ENCODE assay signal across 1 cellular context in the genomic region with DNA sequence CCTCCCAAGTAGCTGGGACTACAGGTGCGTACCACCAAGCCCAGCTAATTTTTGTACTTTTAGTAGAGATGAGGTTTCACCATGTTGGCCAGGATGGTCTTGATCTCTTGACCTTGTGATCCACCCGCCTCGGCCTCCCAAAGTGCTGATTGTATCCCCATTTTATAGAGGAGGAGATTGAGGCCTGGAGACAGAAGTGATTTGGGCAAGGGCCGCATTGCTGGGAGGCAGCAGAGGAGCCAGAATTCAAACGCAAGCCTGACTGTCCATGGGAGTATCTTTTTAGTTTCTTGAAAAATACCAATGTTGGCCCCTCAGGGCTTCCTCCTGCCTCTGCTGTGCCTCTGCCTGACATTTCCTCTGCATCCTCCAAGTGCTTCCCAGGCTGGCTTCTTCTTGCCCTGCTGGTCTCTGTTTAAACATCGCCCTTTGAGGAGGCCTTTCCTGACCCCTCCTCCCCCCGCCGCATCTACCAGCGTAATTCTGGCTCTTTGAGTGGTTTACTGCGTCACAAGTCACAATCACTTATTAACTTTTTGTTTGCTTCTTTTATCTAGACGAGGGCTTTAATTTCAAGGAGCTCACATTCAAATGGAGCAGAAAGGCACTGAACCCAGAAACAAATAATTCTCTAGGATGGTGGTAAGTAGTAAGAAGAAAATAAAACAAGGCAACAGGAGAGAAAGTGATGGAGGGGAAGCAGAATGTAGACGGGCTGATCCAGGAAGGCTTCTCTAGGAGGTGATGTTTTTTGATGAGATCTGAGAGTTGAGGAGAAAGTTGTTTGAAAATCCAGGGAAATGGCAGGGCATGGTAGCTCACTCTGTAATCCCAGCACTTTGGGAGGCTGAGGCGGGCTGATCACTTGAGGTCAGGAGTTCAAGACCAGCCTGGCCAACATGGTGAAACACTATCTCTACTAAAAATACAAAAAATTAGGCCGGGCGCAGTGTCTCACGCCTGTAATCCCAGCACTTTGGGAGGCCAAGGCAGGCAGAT.
A peak's percentile ranks its signal among the peaks of the same experiment; 100 is the strongest.
TF ChIP-seq lines count a peak whose summit lies in the region.

No MANE protein-coding gene starts in this region.

TF ChIP-seq in A549, 52 proteins besides CTCF, POLR2A, EP300 and RAD21 (continued from another document):
- TF ChIP-seq, protein P1, sequence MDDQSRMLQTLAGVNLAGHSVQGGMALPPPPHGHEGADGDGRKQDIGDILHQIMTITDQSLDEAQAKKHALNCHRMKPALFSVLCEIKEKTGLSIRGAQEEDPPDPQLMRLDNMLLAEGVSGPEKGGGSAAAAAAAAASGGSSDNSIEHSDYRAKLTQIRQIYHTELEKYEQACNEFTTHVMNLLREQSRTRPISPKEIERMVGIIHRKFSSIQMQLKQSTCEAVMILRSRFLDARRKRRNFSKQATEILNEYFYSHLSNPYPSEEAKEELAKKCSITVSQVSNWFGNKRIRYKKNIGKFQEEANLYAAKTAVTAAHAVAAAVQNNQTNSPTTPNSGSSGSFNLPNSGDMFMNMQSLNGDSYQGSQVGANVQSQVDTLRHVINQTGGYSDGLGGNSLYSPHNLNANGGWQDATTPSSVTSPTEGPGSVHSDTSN (IDR thresholded peaks at IDR 0.05): peak; percentile 83
- TF ChIP-seq HOXB5 (CRISPR knock-in tag; IDR thresholded peaks at IDR 0.05): 0 out of 2 replicates have a peak, but pooled peaks have one; percentile 70
- TF ChIP-seq JUN (IDR thresholded peaks at IDR 0.05): peak; percentile 93 to 95; a peak in 4 of 5 replicates
- TF ChIP-seq RFX5 (IDR thresholded peaks at IDR 0.05): no peak
- no peak for TF ChIP-seq CBX2 (IDR thresholded peaks at IDR 0.05; ENCODE audit: borderline replicate concordance, low read depth)
- no peak; the same call in 1 of the 2 replicates for TF ChIP-seq HOXB13 (CRISPR knock-in tag; IDR thresholded peaks at IDR 0.05; ENCODE audit: low read depth)
- TF ChIP-seq EHF (CRISPR knock-in tag; IDR thresholded peaks at IDR 0.05): peak; percentile 60; the same call in 1 of the 2 replicates
- TF ChIP-seq CHD2 (IDR thresholded peaks at IDR 0.05; ENCODE audit: low read length, partially characterized antibody): no peak
- peak; percentile 98; the same call in 1 of the 2 replicates for TF ChIP-seq HDAC2 (IDR thresholded peaks at IDR 0.05)
- TF ChIP-seq HOXA7 (CRISPR knock-in tag; IDR thresholded peaks at IDR 0.05): 0 out of 2 replicates have a peak, but pooled peaks have one; percentile 11
- 0 out of 2 replicates have a peak, but pooled peaks have one; percentile 22 for TF ChIP-seq HEYL (CRISPR knock-in tag; IDR thresholded peaks at IDR 0.05)
- TF ChIP-seq, protein P2, sequence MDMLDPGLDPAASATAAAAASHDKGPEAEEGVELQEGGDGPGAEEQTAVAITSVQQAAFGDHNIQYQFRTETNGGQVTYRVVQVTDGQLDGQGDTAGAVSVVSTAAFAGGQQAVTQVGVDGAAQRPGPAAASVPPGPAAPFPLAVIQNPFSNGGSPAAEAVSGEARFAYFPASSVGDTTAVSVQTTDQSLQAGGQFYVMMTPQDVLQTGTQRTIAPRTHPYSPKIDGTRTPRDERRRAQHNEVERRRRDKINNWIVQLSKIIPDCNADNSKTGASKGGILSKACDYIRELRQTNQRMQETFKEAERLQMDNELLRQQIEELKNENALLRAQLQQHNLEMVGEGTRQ (IDR thresholded peaks at IDR 0.05): no peak
- TF ChIP-seq ZNF302 (CRISPR knock-in tag; IDR thresholded peaks at IDR 0.05): peak; percentile 87
- no peak for TF ChIP-seq ZC3H11A (IDR thresholded peaks at IDR 0.05)
- TF ChIP-seq FOSB (CRISPR knock-in tag; IDR thresholded peaks at IDR 0.05): peak; percentile 61
